8 cellular contexts compared by ENCODE assay signal in the genomic region with DNA sequence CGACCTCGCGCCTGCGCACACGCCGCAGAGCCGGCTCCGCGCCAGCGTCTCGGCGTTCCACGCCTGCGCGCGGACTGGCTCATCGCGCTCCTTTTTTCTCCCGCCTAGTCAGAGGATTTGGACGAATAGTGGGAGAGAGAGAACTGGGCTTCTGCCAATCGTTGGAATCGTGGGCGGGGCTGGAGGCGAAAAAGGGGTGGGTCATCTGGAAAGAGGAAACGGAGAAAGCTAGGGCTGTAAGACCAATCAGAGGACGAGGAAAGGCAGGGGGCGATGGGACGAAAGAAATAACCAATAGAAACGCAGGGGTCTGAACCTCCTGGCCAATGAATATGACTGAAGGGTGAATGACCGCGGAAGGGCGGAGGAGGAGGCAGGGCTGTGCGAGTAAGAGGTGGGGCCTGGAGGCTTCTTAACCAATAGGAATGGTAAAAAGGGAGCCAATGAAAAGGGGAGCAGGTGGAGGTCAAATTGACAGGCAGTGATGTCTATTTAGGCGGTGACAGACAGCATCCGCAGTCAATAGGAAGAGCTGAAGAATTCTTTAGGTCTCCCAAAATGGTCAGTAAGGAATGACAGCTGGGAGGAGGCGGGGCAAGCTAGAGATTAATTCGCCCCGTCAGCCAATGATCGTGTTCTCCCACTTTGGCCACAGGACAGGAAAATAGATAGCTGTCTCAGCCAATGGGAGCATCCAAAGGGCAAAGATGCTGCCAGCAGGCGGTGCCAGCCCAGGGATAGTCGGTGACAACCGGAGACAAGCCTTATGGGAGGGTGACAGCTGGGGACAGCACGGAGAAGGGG. TPM values are rescaled to one million over a fixed set of nuclear protein-coding genes. Genes with fewer than 3 reads are reported as not detected.
A peak's percentile ranks its signal among the peaks of the same experiment; 100 is the strongest.
DNase-seq lines count a peak whose midpoint lies in the region; ATAC-seq and TF ChIP-seq lines count a peak whose summit lies in the region.

A gene with protein sequence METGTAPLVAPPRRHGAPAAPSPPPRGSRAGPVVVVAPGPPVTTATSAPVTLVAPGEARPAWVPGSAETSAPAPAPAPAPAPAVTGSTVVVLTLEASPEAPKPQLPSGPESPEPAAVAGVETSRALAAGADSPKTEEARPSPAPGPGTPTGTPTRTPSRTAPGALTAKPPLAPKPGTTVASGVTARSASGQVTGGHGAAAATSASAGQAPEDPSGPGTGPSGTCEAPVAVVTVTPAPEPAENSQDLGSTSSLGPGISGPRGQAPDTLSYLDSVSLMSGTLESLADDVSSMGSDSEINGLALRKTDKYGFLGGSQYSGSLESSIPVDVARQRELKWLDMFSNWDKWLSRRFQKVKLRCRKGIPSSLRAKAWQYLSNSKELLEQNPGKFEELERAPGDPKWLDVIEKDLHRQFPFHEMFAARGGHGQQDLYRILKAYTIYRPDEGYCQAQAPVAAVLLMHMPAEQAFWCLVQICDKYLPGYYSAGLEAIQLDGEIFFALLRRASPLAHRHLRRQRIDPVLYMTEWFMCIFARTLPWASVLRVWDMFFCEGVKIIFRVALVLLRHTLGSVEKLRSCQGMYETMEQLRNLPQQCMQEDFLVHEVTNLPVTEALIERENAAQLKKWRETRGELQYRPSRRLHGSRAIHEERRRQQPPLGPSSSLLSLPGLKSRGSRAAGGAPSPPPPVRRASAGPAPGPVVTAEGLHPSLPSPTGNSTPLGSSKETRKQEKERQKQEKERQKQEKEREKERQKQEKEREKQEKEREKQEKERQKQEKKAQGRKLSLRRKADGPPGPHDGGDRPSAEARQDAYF (minus strand): TSS at position 51 of the 804 bp plus-strand sequence. CDS start 311 bp downstream, outside the sequence.

- peaks cover 0 to 11% of the 10 kb centered on the region in 2 donors for H3K36me3 ChIP-seq in psoas muscle (ENCODE audit: insufficient read depth in 1 of 2, low read depth in 1 of 2)
- no peaks in the 10 kb centered on the region for H3K36me3 ChIP-seq in urinary bladder (ENCODE audit: insufficient read depth)

- peak within 1 kb of the TSS; percentile 90 for H3K27ac ChIP-seq in right cardiac atrium (ENCODE audit: low read length)
- H3K27ac ChIP-seq in psoas muscle: peak within 1 kb of the TSS; percentile 97
- peak within 1 kb of the TSS; percentile 66 for H3K27ac ChIP-seq in urinary bladder (ENCODE audit: low read depth)

- intact Hi-C loops in right cardiac atrium (cut with DNase I) (no loop called here), psoas muscle (cut with DNase I) (loop anchor here in 1 of 2 donors (5.0 kb wide), 1 partner anchor 37 kb away; a partner anchor contains a TSS)

- DNase-seq in NCI-H2029 treated with DMSO at 0.1 percent for 48 hours (lab: John Stamatoyannopoulos, UW): peak; percentile 99
- DNase-seq in T1000 (lab: John Stamatoyannopoulos, UW): peak; percentile 100
- peak; percentile 100 for DNase-seq in astrocyte of the cerebellum (ENCODE audit: low read depth)
- peak; percentile 96 to 98 (median 98) for DNase-seq in right cardiac atrium
- peak; percentile 96 to 98 for DNase-seq in psoas muscle

- in situ Hi-C loops in astrocyte of the cerebellum (cut with HindIII; ENCODE audit: low sequenced_read_pairs): loop anchor here (10.0 kb wide), 1 partner anchor 256 kb away; a partner anchor contains a TSS

- TF ChIP-seq CTCF in astrocyte of the cerebellum (IDR thresholded peaks at IDR 0.05; ENCODE audit: low read depth, low read length, missing control alignments): peak; percentile 15
- peak; percentile 16 for TF ChIP-seq CTCF in psoas muscle (IDR thresholded peaks at IDR 0.05)

- H3K4me1 ChIP-seq in right cardiac atrium (ENCODE audit: control insufficient read depth, insufficient read depth, low read length) (peaks cover 10% of the 10 kb centered on the region), psoas muscle (peaks cover 53% of the 10 kb centered on the region), urinary bladder (ENCODE audit: insufficient read depth) (no peaks in the 10 kb centered on the region)

- WGBS in right cardiac atrium: under 1% methylated on average over 43 of the region's 43 CpGs
- whole genome bisulfite sequencing in psoas muscle, 3 donors: 0 to 1% (median 0%) methylated on average over 32 to 43 of the region's 43 CpGs
- under 1% methylated on average over 43 of the region's 43 CpGs for whole genome bisulfite sequencing in urinary bladder

- ATAC-seq in GM18502 (IDR thresholded peaks at IDR 0.05; ENCODE audit: poor library complexity, unreplicated experiment): peak; percentile 77
- peak; percentile 75 for ATAC-seq in HG03025 (IDR thresholded peaks at IDR 0.05; ENCODE audit: low FRiP score, unreplicated experiment)
- ATAC-seq in right cardiac atrium: peak; percentile 95
- ATAC-seq in psoas muscle: peak; percentile 76 to 87 (median 80)

- H3K4me3 ChIP-seq in astrocyte of the cerebellum (ENCODE audit: low read depth, low read length) (peak within 1 kb of the TSS; percentile 70), right cardiac atrium (ENCODE audit: low read length) (peak within 1 kb of the TSS; percentile 98), psoas muscle (peak within 1 kb of the TSS; percentile 93), urinary bladder (ENCODE audit: low read depth, low read length) (peak within 1 kb of the TSS; percentile 94)

- H3K27me3 ChIP-seq in right cardiac atrium (ENCODE audit: control insufficient read depth, insufficient read depth) (no peaks in the 10 kb centered on the region), psoas muscle (ENCODE audit: insufficient read depth in 3 of 3, low read length in 2 of 3) (no peaks in the 10 kb centered on the region)

- no peaks in the 10 kb centered on the region for H3K9me3 ChIP-seq in right cardiac atrium (ENCODE audit: control insufficient read depth, low read length)
- H3K9me3 ChIP-seq in psoas muscle: no peaks in the 10 kb centered on the region

RNA-seq across cellular contexts. Expression of the gene that starts here (rescaled TPM):
- 10 to 100 TPM; 23.4 to 27.7 (median 25.4) TPM for total RNA-seq in right cardiac atrium
- 19.1 TPM for polyA plus RNA-seq in right cardiac atrium
- 10 to 100 TPM; 30.1 to 50.0 (median 34.1) TPM for total RNA-seq in psoas muscle
- polyA plus RNA-seq in psoas muscle: 10 to 100 TPM; 24.5 to 45.0 (median 26.4) TPM
- 18.9 TPM for total RNA-seq in urinary bladder
- 29.5 TPM for polyA plus RNA-seq in urinary bladder

Comparison
In these comparisons a context has a peak if more than half of its experiments do, and no peak if none do; other contexts are left out.
1. Peak in every context shown above with its lines: DNase-seq, ATAC-seq, H3K4me3 ChIP-seq and H3K27ac ChIP-seq.